ENCODE assay signal across 8 cellular contexts in the genomic region with DNA sequence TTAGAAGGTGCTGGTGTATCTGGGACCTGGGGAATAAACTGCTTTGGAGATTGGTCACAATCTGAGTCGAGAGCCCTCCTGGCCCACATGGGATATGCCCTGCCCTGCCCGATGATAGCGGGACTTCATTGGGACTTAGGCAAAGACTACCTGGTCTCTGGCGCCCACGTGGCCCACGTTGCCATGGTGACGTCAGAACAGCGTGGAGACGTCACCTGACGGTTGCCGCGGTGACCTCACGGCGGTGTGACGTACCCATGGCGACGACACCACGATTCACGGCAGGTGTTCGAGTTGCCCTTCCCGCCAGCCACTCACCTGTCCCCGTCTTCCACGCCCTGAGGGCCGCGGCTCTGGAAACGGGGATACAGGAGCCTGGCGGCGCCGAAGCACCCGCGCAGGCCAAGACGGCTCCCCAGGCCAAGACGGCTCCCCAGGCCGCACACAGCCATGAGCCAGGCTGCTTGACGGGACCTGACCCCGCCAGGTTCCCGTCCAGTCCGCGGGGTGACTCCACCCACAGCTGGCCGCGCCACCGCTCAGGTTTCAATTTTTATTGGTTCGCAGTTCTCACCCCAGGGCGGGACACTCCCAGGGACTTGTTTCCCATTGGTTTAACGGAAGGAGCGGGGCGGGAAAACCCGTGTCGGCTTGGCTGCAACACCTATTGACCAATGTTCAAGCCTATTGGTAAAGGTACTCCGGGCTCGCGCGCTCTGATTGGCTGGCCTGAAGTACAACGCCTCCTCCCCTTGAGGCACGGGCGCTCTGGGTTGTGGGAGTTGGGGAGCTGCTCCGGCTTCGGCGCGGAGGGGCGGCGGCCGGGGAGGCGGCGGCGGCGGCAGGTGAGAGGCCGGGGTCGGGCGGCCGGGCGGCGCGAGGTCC. TPM values are rescaled to one million over a fixed set of nuclear protein-coding genes. Genes with fewer than 3 reads are reported as not detected.
A peak's percentile ranks its signal among the peaks of the same experiment; 100 is the strongest.
DNase-seq lines count a peak whose midpoint lies in the region; ATAC-seq and TF ChIP-seq lines count a peak whose summit lies in the region.

A gene (minus strand): TSS at position 476 of the 885 bp plus-strand sequence. CDS start 24 bp downstream, at position 452.
A gene (plus strand): TSS at position 766 of the 885 bp plus-strand sequence. CDS start 1,029 bp downstream, outside the sequence.

- H3K36me3 ChIP-seq in ACC112 (ENCODE audit: insufficient read depth, low read length) (peaks cover 3% of the 10 kb centered on the region; the same call in 1 of the 2 replicates), breast epithelium (no peaks in the 10 kb centered on the region), skeletal muscle tissue (ENCODE audit: control insufficient read depth in 3 of 3, insufficient read depth in 3 of 3, low read length in 3 of 3) (peaks cover 28 to 36% (median 33%) of the 10 kb centered on the region in 3 donors)

- ATAC-seq in GM18870 (IDR thresholded peaks at IDR 0.05; ENCODE audit: unreplicated experiment): peak; percentile 97
- peak; percentile 90 for ATAC-seq in HG03135 (IDR thresholded peaks at IDR 0.05; ENCODE audit: unreplicated experiment)

- no peaks in the 10 kb centered on the region for H3K27me3 ChIP-seq in ACC112 (ENCODE audit: insufficient read depth, low read length)
- no peaks in the 10 kb centered on the region for H3K27me3 ChIP-seq in breast epithelium
- H3K27me3 ChIP-seq in skeletal muscle tissue (ENCODE audit: control insufficient read depth in 3 of 3, insufficient read depth in 3 of 3, low read length in 3 of 3): no peaks in the 10 kb centered on the region

- H3K4me3 ChIP-seq in ACC112 (ENCODE audit: low read depth, low read length) (peak within 1 kb of the TSS; percentile 88), breast epithelium (peak within 1 kb of the TSS; percentile 59 to 76 (median 73)), iPS-18c (ENCODE audit: insufficient read depth, low read depth, low read length) (peak within 1 kb of the TSS; percentile 77), skeletal muscle tissue (ENCODE audit: low read length in 3 of 3) (peak within 1 kb of the TSS; percentile 93 to 99 (median 95))

- H3K9me3 ChIP-seq in breast epithelium: no peaks in the 10 kb centered on the region
- no peaks in the 10 kb centered on the region for H3K9me3 ChIP-seq in iPS-18c (ENCODE audit: control insufficient read depth, insufficient read depth, low read length)
- no peaks in the 10 kb centered on the region for H3K9me3 ChIP-seq in skeletal muscle tissue (ENCODE audit: control insufficient read depth in 3 of 3, low read length in 3 of 3)

- peak within 1 kb of the TSS; percentile 82 to 91 (median 90) for H3K9ac ChIP-seq in skeletal muscle tissue (ENCODE audit: low read depth in 1 of 3, low read length in 3 of 3)

- no peak for TF ChIP-seq CTCF in VCaP (conservative IDR thresholded peaks at IDR 0.05)
- no peak for TF ChIP-seq CTCF in breast epithelium (IDR thresholded peaks at IDR 0.05)

- H3K79me2 ChIP-seq in ACC112 (ENCODE audit: control insufficient read depth, insufficient read depth, low read length, unreplicated experiment): peaks cover 4% of the 10 kb centered on the region

- peak within 1 kb of the TSS; percentile 82 for H2AFZ ChIP-seq in ACC112 (ENCODE audit: low read length, unreplicated experiment)

- DNase-seq in NCI-H2196 treated with DMSO at 0.1 percent for 48 hours (lab: John Stamatoyannopoulos, UW; ENCODE audit: unreplicated experiment) (peak; percentile 99), breast epithelium (ENCODE audit: low spot score in 2 of 2) (peak; percentile 100)

- intact Hi-C loops in breast epithelium (cut with DNase I; ENCODE audit: low total_unique reads): no loop called here

- no peak for TF ChIP-seq POLR2A in breast epithelium (IDR thresholded peaks at IDR 0.05)

- peaks cover 6% of the 10 kb centered on the region for H3K4me1 ChIP-seq in ACC112 (ENCODE audit: control insufficient read depth, insufficient read depth, low read length, unreplicated experiment)
- peaks cover 0 to 16% of the 10 kb centered on the region in 2 donors for H3K4me1 ChIP-seq in breast epithelium
- peaks cover 17 to 24% (median 18%) of the 10 kb centered on the region in 3 donors for H3K4me1 ChIP-seq in skeletal muscle tissue (ENCODE audit: control insufficient read depth in 3 of 3, insufficient read depth in 3 of 3, low read length in 3 of 3)

- H3K27ac ChIP-seq in ACC112 (ENCODE audit: low read depth, low read length): peak within 1 kb of the TSS; percentile 58; the same call in 1 of the 2 replicates
- peak within 1 kb of the TSS; percentile 85 for H3K27ac ChIP-seq in VCaP
- H3K27ac ChIP-seq in breast epithelium: peak within 1 kb of the TSS; percentile 93
- peak within 1 kb of the TSS; percentile 85 for H3K27ac ChIP-seq in skeletal muscle tissue (ENCODE audit: low read depth, low read length)

RNA-seq across cellular contexts. Expression of the first gene that starts in this region (rescaled TPM):
- total RNA-seq in breast epithelium: 10 to 100 TPM; 23.9 to 29.1 (median 28.6) TPM
- 18.3 TPM for total RNA-seq in skeletal muscle tissue

RNA-seq across cellular contexts. Expression of the second gene that starts in this region (rescaled TPM):
- 10 to 100 TPM in 2 of 3 donors, 1 to 10 TPM in 1; 8.8 to 18.4 (median 17.6) TPM for total RNA-seq in breast epithelium
- 13.0 TPM for total RNA-seq in skeletal muscle tissue

Comparison
In these comparisons a context has a peak if more than half of its experiments do, and no peak if none do; other contexts are left out.
1. Peak in every context shown above with its lines: DNase-seq, ATAC-seq, H3K4me3 ChIP-seq and H3K27ac ChIP-seq.